Comparison of ENCODE assay signal across 27 cellular contexts in genomic region chr22:33829549-33830280, GRCh38.
A peak's percentile ranks its signal among the peaks of the same experiment; 100 is the strongest.
DNase-seq lines count a peak whose midpoint lies in the region; ATAC-seq and TF ChIP-seq lines count a peak whose summit lies in the region.
"Had no signal": no experiment of that assay in that cellular context is flagged by ENCODE, and none has a peak within 500 bp of the region (broad histone marks: within the 10 kb centered on the region; RNA-seq: fewer than 3 reads in every experiment).

No MANE protein-coding gene starts in this region.

- DNase-seq in NCI-H345 (lab: John Stamatoyannopoulos, UW) (peak; percentile 13), NCI-H345 treated with DMSO at 0.1 percent for 48 hours (lab: John Stamatoyannopoulos, UW; ENCODE audit: unreplicated experiment) (no peak), NCI-H1694 treated with DMSO at 0.1 percent for 48 hours (lab: John Stamatoyannopoulos, UW) (peak; percentile 73), WERI-Rb-1 (peak; percentile 86), activated gamma-delta T cell (lab: John Stamatoyannopoulos, UW) (no peak)
- DNase-seq in stimulated activated naive B cell treated with anti-CD40 and anti-IgM and Interleukin-4, amounts not matched to agents 10 μg/mL and 1 μg/mL and 100 μg/mL, for 72 hours: no peak
- no peak for DNase-seq in activated T-cell treated with anti-CD3 and anti-CD28 coated beads, Interleukin-2, amount 50 U/mL, for 24 hours
- DNase-seq: activated CD4-positive, alpha-beta memory T cell treated with anti-CD3 and anti-CD28 coated beads for 36 hours; activated T-cell treated with anti-CD3 and anti-CD28 coated beads, Interleukin-2, amount 50 U/mL, for 1 hour; Calu3; effector CD4-positive, alpha-beta T cell; GF-D8; midbrain; MV-4-11; NCI-H446 treated with DMSO at 0.1 percent for 48 hours; psoas muscle; stimulated activated CD4-positive, alpha-beta T cell treated with anti-CD3 and anti-CD28 coated beads, Interleukin-4, amount 100 ng/mL, for 24 hours had no signal

- H3K4me3 ChIP-seq in WERI-Rb-1 (ENCODE audit: low read depth, low read length): no peak overlapping the region
- H3K4me3 ChIP-seq: ascending aorta, BLaER1, esophagus muscularis mucosa, K562, psoas muscle, smooth muscle cell had no signal

- no peaks in the 10 kb centered on the region for H3K27me3 ChIP-seq in WERI-Rb-1 (ENCODE audit: insufficient read depth, low read depth, severe bottlenecking)
- H3K27me3 ChIP-seq: ascending aorta, BLaER1, esophagus muscularis mucosa had no signal

- no peak overlapping the region for H3K27ac ChIP-seq in WERI-Rb-1
- H3K27ac ChIP-seq: ascending aorta, BLaER1, esophagus muscularis mucosa, psoas muscle, VCaP had no signal

- H3K36me3 Mint-ChIP-seq in stimulated activated naive B cell treated with anti-CD40 and anti-IgM and Interleukin-4, amounts not matched to agents 10 μg/mL and 1 μg/mL and 100 μg/mL, for 72 hours: peaks cover 5 to 19% of the 10 kb centered on the region in 2 donors
- H3K36me3 Mint-ChIP-seq in activated T-cell treated with anti-CD3 and anti-CD28 coated beads, Interleukin-2, amount 50 U/mL, for 24 hours (ENCODE audit: low read depth): no peaks in the 10 kb centered on the region
- H3K36me3 Mint-ChIP-seq: activated CD4-positive, alpha-beta memory T cell treated with anti-CD3 and anti-CD28 coated beads for 36 hours; activated naive CD4-positive, alpha-beta T cell treated with anti-CD3 and anti-CD28 coated beads, Interleukin-2, amount 50 U/mL, for 24 hours had no signal

- no peak for ATAC-seq in stimulated activated naive B cell treated with anti-CD40 and anti-IgM and Interleukin-4, amounts not matched to agents 10 μg/mL and 1 μg/mL and 100 μg/mL, for 72 hours (replicated peaks)
- no peak for ATAC-seq in HG03135 (IDR thresholded peaks at IDR 0.05; ENCODE audit: unreplicated experiment)
- ATAC-seq: HCT116, K562, psoas muscle had no signal

- no peak overlapping the region for H3K4me3 Mint-ChIP-seq in stimulated activated naive B cell treated with anti-CD40 and anti-IgM and Interleukin-4, amounts not matched to agents 10 μg/mL and 1 μg/mL and 100 μg/mL, for 72 hours
- no peak overlapping the region for H3K4me3 Mint-ChIP-seq in activated T-cell treated with anti-CD3 and anti-CD28 coated beads, Interleukin-2, amount 50 U/mL, for 24 hours
- H3K4me3 Mint-ChIP-seq: activated CD4-positive, alpha-beta memory T cell treated with anti-CD3 and anti-CD28 coated beads for 36 hours; activated naive CD4-positive, alpha-beta T cell treated with anti-CD3 and anti-CD28 coated beads, Interleukin-2, amount 50 U/mL, for 24 hours; neural crest cell had no signal

- H3K4me1 Mint-ChIP-seq in stimulated activated naive B cell treated with anti-CD40 and anti-IgM and Interleukin-4, amounts not matched to agents 10 μg/mL and 1 μg/mL and 100 μg/mL, for 72 hours: peaks cover 9 to 14% of the 10 kb centered on the region in 2 donors
- H3K4me1 Mint-ChIP-seq in activated T-cell treated with anti-CD3 and anti-CD28 coated beads, Interleukin-2, amount 50 U/mL, for 24 hours (ENCODE audit: low read depth): no peaks in the 10 kb centered on the region
- H3K4me1 Mint-ChIP-seq: activated naive CD4-positive, alpha-beta T cell treated with anti-CD3 and anti-CD28 coated beads, Interleukin-2, amount 50 U/mL, for 24 hours had no signal

- peaks cover 0 to 3% of the 10 kb centered on the region in 2 donors for H3K9me3 Mint-ChIP-seq in stimulated activated naive B cell treated with anti-CD40 and anti-IgM and Interleukin-4, amounts not matched to agents 10 μg/mL and 1 μg/mL and 100 μg/mL, for 72 hours
- H3K9me3 Mint-ChIP-seq in activated T-cell treated with anti-CD3 and anti-CD28 coated beads, Interleukin-2, amount 50 U/mL, for 24 hours: no peaks in the 10 kb centered on the region
- H3K9me3 Mint-ChIP-seq: activated CD4-positive, alpha-beta memory T cell treated with anti-CD3 and anti-CD28 coated beads for 36 hours; activated naive CD4-positive, alpha-beta T cell treated with anti-CD3 and anti-CD28 coated beads, Interleukin-2, amount 50 U/mL, for 24 hours; neural crest cell had no signal

- H3K27me3 Mint-ChIP-seq in stimulated activated naive B cell treated with anti-CD40 and anti-IgM and Interleukin-4, amounts not matched to agents 10 μg/mL and 1 μg/mL and 100 μg/mL, for 72 hours: no peaks in the 10 kb centered on the region
- no peaks in the 10 kb centered on the region for H3K27me3 Mint-ChIP-seq in activated T-cell treated with anti-CD3 and anti-CD28 coated beads, Interleukin-2, amount 50 U/mL, for 24 hours
- H3K27me3 Mint-ChIP-seq: activated CD4-positive, alpha-beta memory T cell treated with anti-CD3 and anti-CD28 coated beads for 36 hours; activated naive CD4-positive, alpha-beta T cell treated with anti-CD3 and anti-CD28 coated beads, Interleukin-2, amount 50 U/mL, for 24 hours had no signal

- H3K9me3 ChIP-seq in WERI-Rb-1 (ENCODE audit: severe bottlenecking): no peaks in the 10 kb centered on the region
- H3K9me3 ChIP-seq: ascending aorta, esophagus muscularis mucosa, psoas muscle had no signal

- peak overlapping the region; percentile 4 for H3K27ac Mint-ChIP-seq in stimulated activated naive B cell treated with anti-CD40 and anti-IgM and Interleukin-4, amounts not matched to agents 10 μg/mL and 1 μg/mL and 100 μg/mL, for 72 hours
- H3K27ac Mint-ChIP-seq in activated T-cell treated with anti-CD3 and anti-CD28 coated beads, Interleukin-2, amount 50 U/mL, for 24 hours: no peak overlapping the region
- H3K27ac Mint-ChIP-seq: activated CD4-positive, alpha-beta memory T cell treated with anti-CD3 and anti-CD28 coated beads for 36 hours; activated naive CD4-positive, alpha-beta T cell treated with anti-CD3 and anti-CD28 coated beads, Interleukin-2, amount 50 U/mL, for 24 hours had no signal

- H3K36me3 ChIP-seq in WERI-Rb-1: no peaks in the 10 kb centered on the region
- H3K36me3 ChIP-seq: ascending aorta, esophagus muscularis mucosa had no signal

- 0 out of 2 replicates have a peak, but pooled peaks have one; percentile 5 for TF ChIP-seq CTCF in WERI-Rb-1 (IDR thresholded peaks at IDR 0.05; ENCODE audit: low read depth, low read length)

Comparison
In these comparisons a context has a peak if more than half of its experiments do, and no peak if none do; other contexts are left out.
1. DNase-seq: peak in NCI-H345 (single experiment), NCI-H1694 treated with DMSO at 0.1 percent for 48 hours (single experiment) and WERI-Rb-1 (single experiment); none in NCI-H345 treated with DMSO at 0.1 percent for 48 hours (single experiment), stimulated activated naive B cell treated with anti-CD40 and anti-IgM and Interleukin-4, amounts not matched to agents 10 μg/mL and 1 μg/mL and 100 μg/mL, for 72 hours (single experiment), activated gamma-delta T cell (single experiment) and activated T-cell treated with anti-CD3 and anti-CD28 coated beads, Interleukin-2, amount 50 U/mL, for 24 hours (single experiment).